2 cellular contexts compared by ENCODE assay signal in the genomic region with DNA sequence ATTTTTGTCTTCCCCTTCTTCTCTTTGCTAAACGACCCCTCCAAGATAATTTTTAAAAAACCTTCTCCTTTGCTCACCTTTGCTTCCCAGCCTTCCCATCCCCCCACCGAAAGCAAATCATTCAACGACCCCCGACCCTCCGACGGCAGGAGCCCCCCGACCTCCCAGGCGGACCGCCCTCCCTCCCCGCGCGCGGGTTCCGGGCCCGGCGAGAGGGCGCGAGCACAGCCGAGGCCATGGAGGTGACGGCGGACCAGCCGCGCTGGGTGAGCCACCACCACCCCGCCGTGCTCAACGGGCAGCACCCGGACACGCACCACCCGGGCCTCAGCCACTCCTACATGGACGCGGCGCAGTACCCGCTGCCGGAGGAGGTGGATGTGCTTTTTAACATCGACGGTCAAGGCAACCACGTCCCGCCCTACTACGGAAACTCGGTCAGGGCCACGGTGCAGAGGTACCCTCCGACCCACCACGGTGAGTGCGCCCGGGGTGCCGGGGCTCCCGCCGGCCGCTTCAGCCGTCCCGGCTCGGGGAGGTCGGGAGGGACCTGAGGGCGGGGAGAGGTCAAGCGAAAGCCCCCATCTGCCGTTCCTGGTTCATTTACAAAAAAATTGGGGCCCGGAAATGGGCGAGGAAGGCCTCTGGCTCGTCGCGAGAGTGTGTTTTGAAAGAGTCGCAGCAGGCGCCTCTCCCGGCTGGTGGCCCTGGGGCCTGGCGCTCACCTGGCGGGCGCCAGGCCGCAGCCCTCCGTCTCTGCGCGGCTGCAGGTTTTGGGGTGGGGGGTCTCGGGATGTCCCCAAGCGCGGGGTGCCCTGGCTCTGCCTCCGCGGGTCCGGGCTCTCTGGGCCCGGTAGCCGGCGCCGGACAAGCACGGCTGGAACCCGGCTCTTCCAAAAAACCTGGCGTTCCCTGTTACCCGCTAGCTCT.
TF ChIP-seq lines count a peak whose summit lies in the region.

No MANE protein-coding gene starts in this region.

TF ChIP-seq in liver, 16 proteins besides CTCF, POLR2A, EP300 and RAD21:
- TF ChIP-seq YY1 (IDR thresholded peaks at IDR 0.05) = no peak
- TF ChIP-seq, protein P1, sequence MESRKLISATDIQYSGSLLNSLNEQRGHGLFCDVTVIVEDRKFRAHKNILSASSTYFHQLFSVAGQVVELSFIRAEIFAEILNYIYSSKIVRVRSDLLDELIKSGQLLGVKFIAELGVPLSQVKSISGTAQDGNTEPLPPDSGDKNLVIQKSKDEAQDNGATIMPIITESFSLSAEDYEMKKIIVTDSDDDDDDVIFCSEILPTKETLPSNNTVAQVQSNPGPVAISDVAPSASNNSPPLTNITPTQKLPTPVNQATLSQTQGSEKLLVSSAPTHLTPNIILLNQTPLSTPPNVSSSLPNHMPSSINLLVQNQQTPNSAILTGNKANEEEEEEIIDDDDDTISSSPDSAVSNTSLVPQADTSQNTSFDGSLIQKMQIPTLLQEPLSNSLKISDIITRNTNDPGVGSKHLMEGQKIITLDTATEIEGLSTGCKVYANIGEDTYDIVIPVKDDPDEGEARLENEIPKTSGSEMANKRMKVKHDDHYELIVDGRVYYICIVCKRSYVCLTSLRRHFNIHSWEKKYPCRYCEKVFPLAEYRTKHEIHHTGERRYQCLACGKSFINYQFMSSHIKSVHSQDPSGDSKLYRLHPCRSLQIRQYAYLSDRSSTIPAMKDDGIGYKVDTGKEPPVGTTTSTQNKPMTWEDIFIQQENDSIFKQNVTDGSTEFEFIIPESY (IDR thresholded peaks at IDR 0.05) = no peak
- TF ChIP-seq, protein P2, sequence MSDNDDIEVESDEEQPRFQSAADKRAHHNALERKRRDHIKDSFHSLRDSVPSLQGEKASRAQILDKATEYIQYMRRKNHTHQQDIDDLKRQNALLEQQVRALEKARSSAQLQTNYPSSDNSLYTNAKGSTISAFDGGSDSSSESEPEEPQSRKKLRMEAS (IDR thresholded peaks at IDR 0.05) = no peak
- no peak for TF ChIP-seq SP1 (IDR thresholded peaks at IDR 0.05)
- TF ChIP-seq RXRA (IDR thresholded peaks at IDR 0.05) = no peak
- no peak for TF ChIP-seq FOXA2 (IDR thresholded peaks at IDR 0.05)
- no peak for TF ChIP-seq FOXA1 (IDR thresholded peaks at IDR 0.05)
- TF ChIP-seq HNF4G (IDR thresholded peaks at IDR 0.05) = no peak
- TF ChIP-seq TAF1 (conservative IDR thresholded peaks at IDR 0.05) = no peak
- TF ChIP-seq GABPA (IDR thresholded peaks at IDR 0.05 in 1 of 2, conservative IDR thresholded peaks at IDR 0.05 in 1 of 2) = no peak
- no peak for TF ChIP-seq HNF4A (conservative IDR thresholded peaks at IDR 0.05)
- no peak for TF ChIP-seq NR2F2 (IDR thresholded peaks at IDR 0.05)
- TF ChIP-seq REST (IDR thresholded peaks at IDR 0.05) = no peak
- TF ChIP-seq ATF3 (IDR thresholded peaks at IDR 0.05) = no peak
- no peak for TF ChIP-seq JUND (IDR thresholded peaks at IDR 0.05)
TF ChIP-seq in liver: peak in this region for 0.

TF ChIP-seq in HepG2, 621 proteins besides CTCF, POLR2A, EP300 and RAD21:
- TF ChIP-seq, protein P3, sequence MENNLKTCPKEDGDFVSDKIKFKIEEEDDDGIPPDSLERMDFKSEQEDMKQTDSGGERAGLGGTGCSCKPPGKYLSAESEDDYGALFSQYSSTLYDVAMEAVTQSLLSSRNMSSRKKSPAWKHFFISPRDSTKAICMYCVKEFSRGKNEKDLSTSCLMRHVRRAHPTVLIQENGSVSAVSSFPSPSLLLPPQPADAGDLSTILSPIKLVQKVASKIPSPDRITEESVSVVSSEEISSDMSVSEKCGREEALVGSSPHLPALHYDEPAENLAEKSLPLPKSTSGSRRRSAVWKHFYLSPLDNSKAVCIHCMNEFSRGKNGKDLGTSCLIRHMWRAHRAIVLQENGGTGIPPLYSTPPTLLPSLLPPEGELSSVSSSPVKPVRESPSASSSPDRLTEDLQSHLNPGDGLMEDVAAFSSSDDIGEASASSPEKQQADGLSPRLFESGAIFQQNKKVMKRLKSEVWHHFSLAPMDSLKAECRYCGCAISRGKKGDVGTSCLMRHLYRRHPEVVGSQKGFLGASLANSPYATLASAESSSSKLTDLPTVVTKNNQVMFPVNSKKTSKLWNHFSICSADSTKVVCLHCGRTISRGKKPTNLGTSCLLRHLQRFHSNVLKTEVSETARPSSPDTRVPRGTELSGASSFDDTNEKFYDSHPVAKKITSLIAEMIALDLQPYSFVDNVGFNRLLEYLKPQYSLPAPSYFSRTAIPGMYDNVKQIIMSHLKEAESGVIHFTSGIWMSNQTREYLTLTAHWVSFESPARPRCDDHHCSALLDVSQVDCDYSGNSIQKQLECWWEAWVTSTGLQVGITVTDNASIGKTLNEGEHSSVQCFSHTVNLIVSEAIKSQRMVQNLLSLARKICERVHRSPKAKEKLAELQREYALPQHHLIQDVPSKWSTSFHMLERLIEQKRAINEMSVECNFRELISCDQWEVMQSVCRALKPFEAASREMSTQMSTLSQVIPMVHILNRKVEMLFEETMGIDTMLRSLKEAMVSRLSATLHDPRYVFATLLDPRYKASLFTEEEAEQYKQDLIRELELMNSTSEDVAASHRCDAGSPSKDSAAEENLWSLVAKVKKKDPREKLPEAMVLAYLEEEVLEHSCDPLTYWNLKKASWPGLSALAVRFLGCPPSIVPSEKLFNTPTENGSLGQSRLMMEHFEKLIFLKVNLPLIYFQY (CRISPR knock-in tag; IDR thresholded peaks at IDR 0.05; ENCODE audit: borderline replicate concordance) = no peak
- TF ChIP-seq HHEX (CRISPR knock-in tag; IDR thresholded peaks at IDR 0.05) (no peak), ZNF17 (CRISPR knock-in tag; IDR thresholded peaks at IDR 0.05) (no peak), PAF1 (CRISPR knock-in tag; IDR thresholded peaks at IDR 0.05) (no peak), AGO2 (optimal IDR thresholded peaks at IDR 0.05; ENCODE audit: low read depth, low read length) (no peak), DNMT1 (CRISPR knock-in tag; IDR thresholded peaks at IDR 0.05) (no peak), PAWR (CRISPR knock-in tag; IDR thresholded peaks at IDR 0.05; ENCODE audit: borderline replicate concordance) (no peak), GFI1 (CRISPR knock-in tag; IDR thresholded peaks at IDR 0.05; ENCODE audit: borderline replicate concordance) (no peak), MIER2 (CRISPR knock-in tag; IDR thresholded peaks at IDR 0.05) (no peak), ZNF205 (CRISPR knock-in tag; IDR thresholded peaks at IDR 0.05) (no peak), MTA3 (CRISPR knock-in tag; IDR thresholded peaks at IDR 0.05) (no peak), FOXA1 (IDR thresholded peaks at IDR 0.05) (no peak), FOXA1 (CRISPR knock-in tag; IDR thresholded peaks at IDR 0.05) (no peak), HMGA1 (CRISPR knock-in tag; conservative IDR thresholded peaks at IDR 0.05) (no peak)
- TF ChIP-seq, protein P4, sequence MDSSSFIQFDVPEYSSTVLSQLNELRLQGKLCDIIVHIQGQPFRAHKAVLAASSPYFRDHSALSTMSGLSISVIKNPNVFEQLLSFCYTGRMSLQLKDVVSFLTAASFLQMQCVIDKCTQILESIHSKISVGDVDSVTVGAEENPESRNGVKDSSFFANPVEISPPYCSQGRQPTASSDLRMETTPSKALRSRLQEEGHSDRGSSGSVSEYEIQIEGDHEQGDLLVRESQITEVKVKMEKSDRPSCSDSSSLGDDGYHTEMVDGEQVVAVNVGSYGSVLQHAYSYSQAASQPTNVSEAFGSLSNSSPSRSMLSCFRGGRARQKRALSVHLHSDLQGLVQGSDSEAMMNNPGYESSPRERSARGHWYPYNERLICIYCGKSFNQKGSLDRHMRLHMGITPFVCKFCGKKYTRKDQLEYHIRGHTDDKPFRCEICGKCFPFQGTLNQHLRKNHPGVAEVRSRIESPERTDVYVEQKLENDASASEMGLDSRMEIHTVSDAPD (CRISPR knock-in tag; IDR thresholded peaks at IDR 0.05) = no peak
